Comparison of ENCODE assay signal across 8 cellular contexts in genomic region chr19:55115446-55116065, GRCh38. TPM values are rescaled to one million over a fixed set of nuclear protein-coding genes. Genes with fewer than 3 reads are reported as not detected.
DNase-seq lines count a peak whose midpoint lies in the region; FAIRE-seq and TF ChIP-seq lines count a peak whose summit lies in the region.

No MANE protein-coding gene starts in this region.

- H3K9me3 ChIP-seq in SK-N-MC (ENCODE audit: low read depth, low read length) (no peaks in the 10 kb centered on the region), esophagus squamous epithelium (no peaks in the 10 kb centered on the region), sigmoid colon (no peaks in the 10 kb centered on the region)

- H3K4me1 ChIP-seq in esophagus squamous epithelium (peaks cover 21 to 66% (median 46%) of the 10 kb centered on the region in 3 donors), sigmoid colon (peaks cover 0 to 69% (median 60%) of the 10 kb centered on the region in 4 donors)

- intact Hi-C loops in esophagus squamous epithelium (cut with DNase I) (no loop called here), sigmoid colon (cut with DNase I) (loop anchor here (5.0 to 10.0 kb wide), 4 partner anchors 539 to 1248 kb away; partner anchors contain the start of genes LENG9, MYADM, TSEN34 and U2AF2)

- peak overlapping the region; percentile 77 for H3K4me3 ChIP-seq in GM12864 (ENCODE audit: low read depth, low read length)
- peak overlapping the region; percentile 88 for H3K4me3 ChIP-seq in SK-N-MC
- peak overlapping the region; percentile 69 to 98 (median 92) for H3K4me3 ChIP-seq in esophagus squamous epithelium
- peak overlapping the region; percentile 76 to 96 (median 86) for H3K4me3 ChIP-seq in sigmoid colon

- H3K36me3 ChIP-seq in SK-N-MC (ENCODE audit: insufficient read depth, low read length) (no peaks in the 10 kb centered on the region; the same call in 1 of the 2 replicates), esophagus squamous epithelium (peaks cover 0 to 17% (median 0%) of the 10 kb centered on the region in 3 donors), sigmoid colon (peaks cover 0 to 9% (median 4%) of the 10 kb centered on the region in 4 donors)

- no peaks in the 10 kb centered on the region for H3K27me3 ChIP-seq in esophagus squamous epithelium
- no peaks in the 10 kb centered on the region for H3K27me3 ChIP-seq in sigmoid colon

- no peak for TF ChIP-seq POLR2A in esophagus squamous epithelium (IDR thresholded peaks at IDR 0.05)
- TF ChIP-seq POLR2A in sigmoid colon (IDR thresholded peaks at IDR 0.05), result no peak

- FAIRE-seq in RCC 7860 (lab: Jason Lieb, UNC), result no peak

- no peak for TF ChIP-seq CTCF in GM12864 (IDR thresholded peaks at IDR 0.05; ENCODE audit: low read depth, low read length, missing control alignments)
- no peak for TF ChIP-seq CTCF in esophagus squamous epithelium (IDR thresholded peaks at IDR 0.05)
- no peak for TF ChIP-seq CTCF in sigmoid colon (IDR thresholded peaks at IDR 0.05)

- no peak for DNase-seq in GM12864 (ENCODE audit: low read depth)
- no peak for DNase-seq in SK-N-MC (ENCODE audit: low read depth, low spot score)
- DNase-seq in esophagus squamous epithelium (lab: John Stamatoyannopoulos, UW), result no peak
- no peak for DNase-seq in sigmoid colon
- no peak for DNase-seq in NCI-H510A (lab: John Stamatoyannopoulos, UW)
- DNase-seq in RCC 7860 (ENCODE audit: low spot score), result no peak
- no peak for DNase-seq in NOMO-1 treated with dmso at 0.1 percent for 144 hours (lab: John Stamatoyannopoulos, UW; ENCODE audit: unreplicated experiment)
- DNase-seq in DMS153 treated with DMSO at 0.1 percent for 48 hours (lab: John Stamatoyannopoulos, UW; ENCODE audit: unreplicated experiment), result no peak

- peak in 1 of 4 donors; percentile 46 for TF ChIP-seq EP300 in sigmoid colon (IDR thresholded peaks at IDR 0.05)

- no peak overlapping the region for H3K27ac ChIP-seq in SK-N-MC
- peak overlapping the region; percentile 89 to 99 (median 94) for H3K27ac ChIP-seq in esophagus squamous epithelium
- peak overlapping the region; percentile 95 to 99 (median 98) for H3K27ac ChIP-seq in sigmoid colon

- WGBS in esophagus squamous epithelium, 2 donors, result 50 to 65% methylated on average over 5 to 13 of the region's 13 CpGs
- 76% methylated on average over 13 of the region's 13 CpGs for WGBS in sigmoid colon, 2 donors

- H3K9ac ChIP-seq in SK-N-MC (ENCODE audit: insufficient read length), result peak overlapping the region; percentile 43

RNA-seq across cellular contexts. Expression of gene PPP1R12C, which starts 1.9 kb away (rescaled TPM):
- 10 to 100 TPM; 35.1 to 89.1 (median 43.7) TPM for total RNA-seq in esophagus squamous epithelium
- total RNA-seq in sigmoid colon, result 100 to 1,000 TPM; 125 to 222 (median 168) TPM
- polyA plus RNA-seq in sigmoid colon, result 100 to 1,000 TPM in 1 of 3 donors, 10 to 100 TPM in 2; 53.6 to 139 (median 58.9) TPM

RNA-seq across cellular contexts. Expression of gene TNNT1, which starts 33.5 kb away (rescaled TPM):
- 10 to 100 TPM in 1 of 4 donors, 1 to 10 TPM in 3; 3.3 to 23.1 (median 6.2) TPM for total RNA-seq in esophagus squamous epithelium
- total RNA-seq in sigmoid colon, result 1 to 10 TPM in 1 of 4 donors, not detected in 3; 2.2 TPM
- polyA plus RNA-seq in sigmoid colon, result 10 to 100 TPM in 1 of 3 donors, 1 to 10 TPM in 2; 1.4 to 17.4 (median 2.3) TPM

RNA-seq across cellular contexts. Expression of gene EPS8L1, which starts 39.9 kb away (rescaled TPM):
- total RNA-seq in esophagus squamous epithelium (100 to 1,000 TPM; 151 to 341 (median 286) TPM), sigmoid colon (under 1 TPM in 1 of 4 donors, not detected in 3; 0.28 TPM)
- polyA plus RNA-seq in sigmoid colon, result 10 to 100 TPM; 36.3 to 77.8 (median 37.8) TPM

RNA-seq across cellular contexts. Expression of gene TNNI3, which starts 42.0 kb away (rescaled TPM):
- total RNA-seq in esophagus squamous epithelium (not detected), sigmoid colon (not detected)
- 10 to 100 TPM in 1 of 3 donors, 1 to 10 TPM in 2; 3.6 to 45.5 (median 3.6) TPM for polyA plus RNA-seq in sigmoid colon

RNA-seq across cellular contexts. Expression of gene DNAAF3, which starts 50.9 kb away (rescaled TPM):
- total RNA-seq in esophagus squamous epithelium (1 to 10 TPM in 3 of 4 donors, under 1 TPM in 1; 0.53 to 2.8 (median 1.4) TPM), sigmoid colon (not detected)
- 1 to 10 TPM in 1 of 3 donors, not detected in 2; 1.1 TPM for polyA plus RNA-seq in sigmoid colon

Comparison
In these comparisons a context has a peak if more than half of its experiments do, and no peak if none do; other contexts are left out.
1. RNA of gene EPS8L1, which starts 39.9 kb away (total RNA-seq): 151 to 341 TPM in esophagus squamous epithelium; 0.28 TPM in sigmoid colon; every median in the first group is over 10 times any median in the second.
2. Peak in every context shown above with its lines, with median percentiles within 50 percentile points of each other: H3K4me3 ChIP-seq.